In genomic region chr15:39783244-39783820, GRCh38 we compare ENCODE assay signal across 8 cellular contexts. TPM values are rescaled to one million over a fixed set of nuclear protein-coding genes. Genes with fewer than 3 reads are reported as not detected.
DNase-seq lines count a peak whose midpoint lies in the region; ATAC-seq, FAIRE-seq and TF ChIP-seq lines count a peak whose summit lies in the region.

No MANE protein-coding gene starts in this region.

- intact Hi-C loops in CD8-positive, alpha-beta T cell (cut with DNase I, micrococcal nuclease), result loop anchor here (2.0 to 10.0 kb wide), 12 partner anchors 139 to 1334 kb away; partner anchors contain the start of genes INAFM2 (in 2 of the 2), BUB1B (in 1 of the 2), EIF2AK4 (in 1 of the 2) and GPR176 (in 1 of the 2)

- TF ChIP-seq EP300 in H1 (IDR thresholded peaks at IDR 0.05; ENCODE audit: borderline replicate concordance in 1 of 2, low read depth in 2 of 2, low read length in 2 of 2), result no peak
- TF ChIP-seq EP300 in neural cell (conservative IDR thresholded peaks at IDR 0.05; ENCODE audit: poor library complexity, severe bottlenecking), result no peak

- no peak overlapping the region for H4K8ac ChIP-seq in H1 (ENCODE audit: extremely low read depth, insufficient read depth, low read length)

- POLR2A ChIA-PET in CD8-positive, alpha-beta T cell (lab: Charles Lee), result interaction anchor here (0.8 to 1.2 kb wide), 3 partner anchors 9 to 82 kb away, joined by 3 to 5 read pairs (median 3); no protein-coding TSS in a partner anchor
- POLR2A ChIA-PET in H1 (lab: Charles Lee; ENCODE audit: partially characterized antibody), result interaction anchor here (1.2 to 1.9 kb wide), 6 partner anchors 11 to 203 kb away, joined by 4 to 10 read pairs (median 6); partner anchors contain the start of gene THBS1

- H3K23ac ChIP-seq in H1 (ENCODE audit: insufficient read length), result no peak overlapping the region

- WGBS in H1 (ENCODE audit: extremely low coverage in 1 of 2, insufficient coverage in 1 of 2, insufficient read length in 1 of 2, insufficient replicate concordance in 2 of 2, low coverage in 1 of 2, low lambda C conversion rate in 2 of 2, missing lambda C conversion rate in 1 of 2), 2 experiments, result 5% methylated on average over 10 of the region's 10 CpGs; no CpG with 5 or more reads in 1 of the 2 experiments

- H3K4me1 Mint-ChIP-seq in CD8-positive, alpha-beta T cell (ENCODE audit: low read depth), result peaks cover 50% of the 10 kb centered on the region

- H3K18ac ChIP-seq in H1 (ENCODE audit: extremely low read depth, low read length), result peak overlapping the region; percentile 49

- no peak for DNase-seq in CD8-positive, alpha-beta T cell
- DNase-seq in NT2/D1 (ENCODE audit: low read depth, low spot score) (no peak), H1 (ENCODE audit: low read depth in 1 of 2, low spot score in 2 of 2) (no peak), ecto neural progenitor cell (ENCODE audit: low spot score) (no peak), NCI-H82 (lab: John Stamatoyannopoulos, UW) (no peak), NCI-H2107 (lab: John Stamatoyannopoulos, UW) (no peak), CD1c-positive myeloid dendritic cell (ENCODE audit: extremely low spot score) (no peak)

- H3K14ac ChIP-seq in H1 (ENCODE audit: insufficient read length), result no peak overlapping the region

- H4K91ac ChIP-seq in H1 (replicated peaks; ENCODE audit: insufficient read length, low read length), result no peak overlapping the region

- H2BK20ac ChIP-seq in H1 (ENCODE audit: low read length), result no peak overlapping the region

- H3K4me1 ChIP-seq in CD8-positive, alpha-beta T cell (ENCODE audit: insufficient read depth, low read length), result peaks cover 20% of the 10 kb centered on the region
- no peaks in the 10 kb centered on the region for H3K4me1 ChIP-seq in NT2/D1 (ENCODE audit: insufficient read depth, insufficient read length)
- peaks cover 1 to 22% (median 17%) of the 10 kb centered on the region in 4 experiments; a peak in 5 of 7 replicates for H3K4me1 ChIP-seq in H1 (replicated peaks in 1 of 4; ENCODE audit: control insufficient read depth in 3 of 4, insufficient read depth in 4 of 4, low read length in 3 of 4)

- H3K4me2 ChIP-seq in H1 (ENCODE audit: insufficient read depth in 1 of 2, low read depth in 2 of 2, low read length in 2 of 2), result peak overlapping the region; percentile 98 to 99
- H3K4me2 ChIP-seq in neural cell (ENCODE audit: low read length), result peak overlapping the region; percentile 54

- no peak overlapping the region for H2AK5ac ChIP-seq in H1 (ENCODE audit: low read depth, low read length)

- H3K9me3 ChIP-seq in CD8-positive, alpha-beta T cell (ENCODE audit: low read length), result no peaks in the 10 kb centered on the region
- H3K9me3 ChIP-seq in NT2/D1 (ENCODE audit: insufficient read depth, low read length), result no peaks in the 10 kb centered on the region
- H3K9me3 ChIP-seq in H1 (ENCODE audit: insufficient read depth in 2 of 2, low read depth in 1 of 2, low read length in 1 of 2), result no peaks in the 10 kb centered on the region
- no peaks in the 10 kb centered on the region for H3K9me3 ChIP-seq in neural cell (ENCODE audit: low read length)

- peaks cover 19% of the 10 kb centered on the region for H3K36me3 Mint-ChIP-seq in CD8-positive, alpha-beta T cell

- no peaks in the 10 kb centered on the region for H3K79me1 ChIP-seq in H1 (ENCODE audit: low read depth, low read length)

- no peak for TF ChIP-seq POLR2A in H1 (IDR thresholded peaks at IDR 0.05; ENCODE audit: control extremely low read depth in 1 of 2, low read depth in 2 of 2, low read length in 2 of 2)

- peak overlapping the region; percentile 26 for H3K56ac ChIP-seq in H1 (replicated peaks; ENCODE audit: insufficient read length, low read depth, low read length)

- H2BK12ac ChIP-seq in H1 (ENCODE audit: low read depth, low read length), result no peak overlapping the region

- peak overlapping the region; percentile 85 for H3K4me3 Mint-ChIP-seq in CD8-positive, alpha-beta T cell

- no peaks in the 10 kb centered on the region for H3K9me3 Mint-ChIP-seq in CD8-positive, alpha-beta T cell

- no peaks in the 10 kb centered on the region for H3K27me3 Mint-ChIP-seq in CD8-positive, alpha-beta T cell (ENCODE audit: low read depth)

- FAIRE-seq in H1 (lab: Jason Lieb, UNC), result no peak

- H3K79me2 ChIP-seq in H1 (ENCODE audit: control insufficient read depth in 1 of 2, insufficient read depth in 2 of 2, low read length in 2 of 2), result peaks cover 0 to 17% of the 10 kb centered on the region in 2 experiments; a peak in 2 of 4 replicates
- peaks cover 15% of the 10 kb centered on the region for H3K79me2 ChIP-seq in neural cell (replicated peaks; ENCODE audit: insufficient read depth, low read length)

- no peaks in the 10 kb centered on the region for H3K36me3 ChIP-seq in CD8-positive, alpha-beta T cell (ENCODE audit: insufficient read depth, low read length)
- H3K36me3 ChIP-seq in NT2/D1 (ENCODE audit: insufficient read depth, insufficient read length, low read length), result peaks cover 10% of the 10 kb centered on the region
- H3K36me3 ChIP-seq in H1 (ENCODE audit: control insufficient read depth in 2 of 4, insufficient read depth in 4 of 4, low read length in 3 of 4), result no peaks in the 10 kb centered on the region
- H3K36me3 ChIP-seq in neural cell (ENCODE audit: insufficient read depth, low read length), result no peaks in the 10 kb centered on the region

- no peak overlapping the region for H2BK5ac ChIP-seq in H1 (ENCODE audit: low read depth, low read length)

- CTCF ChIA-PET in CD8-positive, alpha-beta T cell (lab: Charles Lee), result interaction anchor here (1.0 to 1.4 kb wide), 3 partner anchors 27 to 492 kb away, joined by 4 to 6 read pairs (median 5); no protein-coding TSS in a partner anchor
- CTCF ChIA-PET in H1 (lab: Charles Lee; ENCODE audit: partially characterized antibody), result interaction anchor here (0.7 to 1.5 kb wide), 5 partner anchors 12 to 490 kb away, joined by 3 to 4 read pairs (median 3); partner anchors contain the start of gene EIF2AK4

- H4K20me1 ChIP-seq in H1 (replicated peaks in 1 of 2; ENCODE audit: control insufficient read depth in 1 of 2, insufficient read depth in 2 of 2, low read length in 2 of 2) (no peaks in the 10 kb centered on the region), neural cell (ENCODE audit: insufficient read depth) (no peaks in the 10 kb centered on the region)

- H3K27ac Mint-ChIP-seq in CD8-positive, alpha-beta T cell, result peak overlapping the region; percentile 87

- no peaks in the 10 kb centered on the region for H3K27me3 ChIP-seq in CD8-positive, alpha-beta T cell (ENCODE audit: insufficient read depth, low read length)
- H3K27me3 ChIP-seq in NT2/D1 (ENCODE audit: insufficient read depth, insufficient read length) (no peaks in the 10 kb centered on the region), H1 (replicated peaks in 1 of 4; ENCODE audit: control insufficient read depth in 3 of 4, extremely low read depth in 1 of 4, insufficient read depth in 3 of 4, low read length in 3 of 4) (no peaks in the 10 kb centered on the region), neural cell (ENCODE audit: insufficient read depth, low read depth, low read length) (no peaks in the 10 kb centered on the region)

- H3K9ac ChIP-seq in NT2/D1 (ENCODE audit: insufficient read length, low read depth) (peak overlapping the region; percentile 66), H1 (replicated peaks in 1 of 4; ENCODE audit: extremely low read depth in 1 of 4, low read depth in 3 of 4, low read length in 3 of 4) (peak overlapping the region; percentile 57 to 96 (median 81)), neural cell (ENCODE audit: low read length) (peak overlapping the region; percentile 80)

- H3K23me2 ChIP-seq in H1 (ENCODE audit: low read depth, low read length), result peaks cover 7% of the 10 kb centered on the region

- TF ChIP-seq CTCF in CD8-positive, alpha-beta T cell (IDR thresholded peaks at IDR 0.05), result no peak
- no peak for TF ChIP-seq CTCF in H1 (IDR thresholded peaks at IDR 0.05; ENCODE audit: control extremely low read depth in 1 of 3, insufficient read depth in 1 of 3, low read depth in 1 of 3, low read length in 3 of 3)
- no peak for TF ChIP-seq CTCF in neural cell (IDR thresholded peaks at IDR 0.05; ENCODE audit: poor library complexity, severe bottlenecking)

- H4K5ac ChIP-seq in H1 (ENCODE audit: insufficient read length, low read depth, low read length), result peak overlapping the region; percentile 61

- TF ChIP-seq RAD21 in H1 (IDR thresholded peaks at IDR 0.05 in 1 of 2, conservative IDR thresholded peaks at IDR 0.05 in 1 of 2; ENCODE audit: low read depth in 2 of 2, low read length in 2 of 2), result no peak
- TF ChIP-seq RAD21 in neural cell (conservative IDR thresholded peaks at IDR 0.05), result no peak

- no peaks in the 10 kb centered on the region for H3F3A ChIP-seq in neural cell (ENCODE audit: insufficient read depth, low read length, poor library complexity, severe bottlenecking)

- no peak for ATAC-seq in CD8-positive, alpha-beta T cell

- H3K27ac ChIP-seq in CD8-positive, alpha-beta T cell (ENCODE audit: low read depth, low read length), result peak overlapping the region; percentile 68
- H3K27ac ChIP-seq in H1 (ENCODE audit: low read depth, low read length) (peak overlapping the region; percentile 60; the same call in 1 of the 2 replicates), neural cell (ENCODE audit: low read length) (peak overlapping the region; percentile 81)

- no peak overlapping the region for H2BK120ac ChIP-seq in H1 (replicated peaks; ENCODE audit: low read depth, low read length)

- H3K4ac ChIP-seq in H1 (replicated peaks; ENCODE audit: insufficient read length, low read depth, low read length), result peak overlapping the region; percentile 71

- H2AFZ ChIP-seq in H1 (ENCODE audit: low read length) (0 out of 2 replicates have a peak overlapping the region, but pooled peaks have one; percentile 59), neural cell (ENCODE audit: low read depth, low read length) (peak overlapping the region; percentile 67)

- no peak overlapping the region for H2BK15ac ChIP-seq in H1 (ENCODE audit: low read length)

- no peaks in the 10 kb centered on the region for H3K9me2 ChIP-seq in neural cell (ENCODE audit: insufficient read depth, low read length)

- peak overlapping the region; percentile 71 for H3K4me3 ChIP-seq in CD8-positive, alpha-beta T cell (ENCODE audit: low read depth, low read length)
- H3K4me3 ChIP-seq in NT2/D1 (ENCODE audit: insufficient read length, low read depth) (peak overlapping the region; percentile 87), H1 (ENCODE audit: extremely low read depth in 1 of 4, insufficient read depth in 2 of 4, low read depth in 3 of 4, low read length in 4 of 4) (peak overlapping the region; percentile 73 to 97 (median 90)), neural cell (ENCODE audit: low read length) (peak overlapping the region; percentile 77)

RNA-seq across cellular contexts. Expression of gene FSIP1, which starts 0.7 kb away (rescaled TPM):
- total RNA-seq in CD8-positive, alpha-beta T cell, result under 1 TPM; 0.22 to 0.64 TPM
- 0.88 and 1.3 TPM in 2 replicates for total RNA-seq in H1 (2021; fragmentation: NEBNext Ultra II Directional; extraction: Animal tissue kit (Norgen Biotek cat#: 25700))
- polyA plus RNA-seq in H1 (2011; rRNA removed) (0.08 and 0.18 TPM in 2 replicates), neural cell (3.8 and 4.1 TPM in 2 replicates)
- 0.31 TPM for polyA plus RNA-seq in H1 (2011; cell fraction: cytosol; rRNA removed)
- 0.13 TPM for polyA plus RNA-seq in H1 (2011; cell fraction: nucleus; rRNA removed)
- 0.25 to 0.70 TPM (median 0.36 TPM) in 4 replicates for polyA plus RNA-seq in H1 (2012, experiment 1 of 2)
- 0.07 TPM for polyA plus RNA-seq in H1 (2012, experiment 2 of 2)
- polyA plus RNA-seq in H1 (2013, experiment 1 of 2), result 0.45 TPM
- 0.61 TPM for polyA plus RNA-seq in H1 (2013, experiment 2 of 2)
- polyA minus RNA-seq in H1 (2011; rRNA and poly(A)+ RNA removed), result 0.25 and 0.68 TPM in 2 replicates
- not detected for polyA minus RNA-seq in H1 (2011; cell fraction: cytosol; rRNA and poly(A)+ RNA removed)
- 1.8 TPM for polyA minus RNA-seq in H1 (2011; cell fraction: nucleus; rRNA and poly(A)+ RNA removed)
- 11.7 and 16.9 TPM in 2 replicates for polyA minus RNA-seq in neural cell
